ENCODE assay signal across 2 cellular contexts in genomic region chr19:37692956-37693660, GRCh38.
TF ChIP-seq lines count a peak whose summit lies in the region.

No MANE protein-coding gene starts in this region.

TF ChIP-seq in HepG2, 621 proteins besides CTCF, POLR2A, EP300 and RAD21:
- no peak for TF ChIP-seq THAP8 (CRISPR knock-in tag; IDR thresholded peaks at IDR 0.05; ENCODE audit: borderline replicate concordance)
- TF ChIP-seq HNF4G (IDR thresholded peaks at IDR 0.05; ENCODE audit: borderline replicate concordance, low read depth, low read length) = no peak
- TF ChIP-seq HNF4G (CRISPR knock-in tag; IDR thresholded peaks at IDR 0.05; ENCODE audit: borderline replicate concordance, low read depth) = no peak
- TF ChIP-seq RORA (CRISPR knock-in tag; IDR thresholded peaks at IDR 0.05) = no peak
- TF ChIP-seq PBX2 (CRISPR knock-in tag; IDR thresholded peaks at IDR 0.05) = peak; percentile 67; the same call in 1 of the 2 replicates
- 0 out of 2 replicates have a peak, but pooled peaks have one; percentile 29 for TF ChIP-seq ZNF292 (CRISPR knock-in tag; IDR thresholded peaks at IDR 0.05; ENCODE audit: borderline replicate concordance, low read depth)
- TF ChIP-seq NR2F2 (IDR thresholded peaks at IDR 0.05; ENCODE audit: borderline replicate concordance, low read depth) = no peak

TF ChIP-seq in K562, 482 proteins besides CTCF, POLR2A, EP300 and RAD21:
- TF ChIP-seq FOXK2 (conservative IDR thresholded peaks at IDR 0.05 in 1 of 2, IDR thresholded peaks at IDR 0.05 in 1 of 2; ENCODE audit: low read depth in 2 of 2) = no peak
- peak; percentile 69 for TF ChIP-seq TAL1 (IDR thresholded peaks at IDR 0.05)
- TF ChIP-seq HDAC2 (IDR thresholded peaks at IDR 0.05) = 0 out of 2 replicates have a peak, but pooled peaks have one; percentile 21
- TF ChIP-seq ZNF398 (CRISPR knock-in tag; IDR thresholded peaks at IDR 0.05) = no peak
- TF ChIP-seq RCOR1 (IDR thresholded peaks at IDR 0.05; ENCODE audit: borderline replicate concordance in 1 of 2, low read depth in 2 of 2, low read length in 2 of 2) = peak in 1 of 2 experiments; percentile 63; a peak in 1 of 4 replicates
- peak; percentile 29; the same call in 1 of the 2 replicates for TF ChIP-seq FOXM1 (IDR thresholded peaks at IDR 0.05; ENCODE audit: low read depth)
- TF ChIP-seq FOXM1 (CRISPR knock-in tag; IDR thresholded peaks at IDR 0.05; ENCODE audit: low read depth) = no peak
- TF ChIP-seq ARID1B (IDR thresholded peaks at IDR 0.05) = peak; percentile 67
- TF ChIP-seq FOXJ2 (tag; IDR thresholded peaks at IDR 0.05) = peak; percentile 94
- peak; percentile 56; the same call in 1 of the 2 replicates for TF ChIP-seq SMARCE1 (IDR thresholded peaks at IDR 0.05)
- peak; percentile 57 to 61; a peak in 3 of 4 replicates for TF ChIP-seq KDM1A (IDR thresholded peaks at IDR 0.05)
- peak; percentile 78 for TF ChIP-seq TEAD4 (IDR thresholded peaks at IDR 0.05; ENCODE audit: low read length)
- no peak for TF ChIP-seq TEAD4 (CRISPR knock-in tag; IDR thresholded peaks at IDR 0.05; ENCODE audit: borderline replicate concordance)
- peak; percentile 94 for TF ChIP-seq PKNOX1 (IDR thresholded peaks at IDR 0.05)
- 0 out of 2 replicates have a peak, but pooled peaks have one; percentile 41 for TF ChIP-seq CTBP1 (IDR thresholded peaks at IDR 0.05; ENCODE audit: borderline replicate concordance)
- TF ChIP-seq SIN3A (IDR thresholded peaks at IDR 0.05; ENCODE audit: borderline replicate concordance in 2 of 2, control insufficient read depth in 1 of 2, low read depth in 2 of 2, low read length in 2 of 2) = no peak
- TF ChIP-seq MEIS2 (IDR thresholded peaks at IDR 0.05; ENCODE audit: partially characterized antibody) = peak; percentile 44
- peak; percentile 44; the same call in 1 of the 2 replicates for TF ChIP-seq MTA2 (IDR thresholded peaks at IDR 0.05; ENCODE audit: low read depth)
- no peak for TF ChIP-seq ZNF212 (CRISPR knock-in tag; IDR thresholded peaks at IDR 0.05)
- no peak for TF ChIP-seq POU5F1 (IDR thresholded peaks at IDR 0.05; ENCODE audit: borderline replicate concordance, low read depth, low read length, partially characterized antibody)
- TF ChIP-seq CBFA2T2 (conservative IDR thresholded peaks at IDR 0.05) = peak; percentile 29
- TF ChIP-seq RFX1 (IDR thresholded peaks at IDR 0.05) = peak; percentile 78
- peak; percentile 48; the same call in 1 of the 2 replicates for TF ChIP-seq SOX6 (IDR thresholded peaks at IDR 0.05)
- TF ChIP-seq CBFA2T3 (IDR thresholded peaks at IDR 0.05) = peak; percentile 59; the same call in 1 of the 2 replicates
- TF ChIP-seq C11orf30 (IDR thresholded peaks at IDR 0.05; ENCODE audit: low read depth) = peak; percentile 10; the same call in 1 of the 2 replicates
